ENCODE assay signal across 11 cellular contexts in genomic region chr19:39144487-39145071, GRCh38. TPM values are rescaled to one million over a fixed set of nuclear protein-coding genes. Genes with fewer than 3 reads are reported as not detected.
DNase-seq lines count a peak whose midpoint lies in the region; ATAC-seq and TF ChIP-seq lines count a peak whose summit lies in the region.
"Had no signal": no experiment of that assay in that cellular context is flagged by ENCODE, and none has a peak within 500 bp of the region (broad histone marks: within the 10 kb centered on the region; RNA-seq: fewer than 3 reads in every experiment).

No MANE protein-coding gene starts in this region.

- in situ Hi-C loops in gastrocnemius medialis (cut with MboI; ENCODE audit: low sequenced_read_pairs in 4 of 4) = no loop called here

- no peak overlapping the region for H3T11ph ChIP-seq in H9 (ENCODE audit: low read length)

- DNase-seq in H9 = no peak
- DNase-seq in prostate gland (ENCODE audit: low spot score) = peak; percentile 67
- no peak for DNase-seq in NCI-H226
- no peak for DNase-seq in gastrocnemius medialis
- DNase-seq: DMS153, NCI-H1417 treated with DMSO at 0.1 percent for 48 hours, T-cell had no signal

- H3K23ac ChIP-seq in H9 (ENCODE audit: insufficient read length, low read depth, low read length) = no peak overlapping the region

- no peaks in the 10 kb centered on the region for H3K23me2 ChIP-seq in H9 (ENCODE audit: insufficient read length, low read depth, low read length, poor library complexity, severe bottlenecking)

- no peaks in the 10 kb centered on the region for H3K27me3 ChIP-seq in H9 (ENCODE audit: insufficient read depth, low read length)
- no peaks in the 10 kb centered on the region for H3K27me3 ChIP-seq in iPS-20b (ENCODE audit: insufficient read depth, low read length)
- H3K27me3 ChIP-seq in prostate gland (replicated peaks; ENCODE audit: insufficient read depth) = no peaks in the 10 kb centered on the region
- no peaks in the 10 kb centered on the region for H3K27me3 ChIP-seq in gastrocnemius medialis

- peaks cover 2% of the 10 kb centered on the region for H4K20me1 ChIP-seq in H9 (ENCODE audit: control insufficient read depth, insufficient read depth, insufficient read length)

- no peaks in the 10 kb centered on the region for H3K9me3 ChIP-seq in H9 (ENCODE audit: control insufficient read depth, low read depth, low read length)
- H3K9me3 ChIP-seq in iPS-20b (ENCODE audit: insufficient read depth, low read depth, low read length) = no peaks in the 10 kb centered on the region
- H3K9me3 ChIP-seq in prostate gland = no peaks in the 10 kb centered on the region
- H3K9me3 ChIP-seq in gastrocnemius medialis = no peaks in the 10 kb centered on the region

- H3K4me1 Mint-ChIP-seq in H9 (peaks cover 62 to 76% of the 10 kb centered on the region in 2 experiments), brain (peaks cover 51% of the 10 kb centered on the region)

- TF ChIP-seq POLR2A in prostate gland (IDR thresholded peaks at IDR 0.05) (no peak), gastrocnemius medialis (IDR thresholded peaks at IDR 0.05) (no peak)

- H3K9me3 Mint-ChIP-seq in H9 (peaks cover 7 to 9% of the 10 kb centered on the region in 2 experiments; a peak in 4 of 5 replicates), brain (peaks cover 0 to 12% (median 3%) of the 10 kb centered on the region in 5 experiments)
- H3K9me3 Mint-ChIP-seq: T-cell had no signal

- ATAC-seq in activated CD4-positive, CD25-positive, alpha-beta regulatory T cell treated with anti-CD3 and anti-CD28 coated beads, Interleukin-2, amount 50 U/mL, for 24 hours = no peak
- ATAC-seq in gastrocnemius medialis = no peak
- no peak for ATAC-seq in GM19351 (IDR thresholded peaks at IDR 0.05; ENCODE audit: unreplicated experiment)

- H4K5ac ChIP-seq in H9 (ENCODE audit: insufficient read length, low read depth, low read length) = no peak overlapping the region

- peak overlapping the region in 1 of 2 experiments; percentile 35; a peak in 3 of 5 replicates for H3K4me3 Mint-ChIP-seq in H9
- peak overlapping the region in 4 of 5 experiments; percentile 60 to 73 (median 68) for H3K4me3 Mint-ChIP-seq in brain
- H3K4me3 Mint-ChIP-seq: T-cell had no signal

- H3K4me1 ChIP-seq in H9 (ENCODE audit: insufficient read depth, low read length) (peaks cover 27% of the 10 kb centered on the region), iPS-20b (ENCODE audit: insufficient read depth, low read length) (peaks cover 41% of the 10 kb centered on the region), prostate gland (replicated peaks) (peaks cover 26% of the 10 kb centered on the region), gastrocnemius medialis (peaks cover 0 to 5% of the 10 kb centered on the region in 2 donors)

- no peak overlapping the region for H3K4ac ChIP-seq in H9 (ENCODE audit: low read depth, low read length)

- H3K9ac ChIP-seq in H9 (ENCODE audit: extremely low read depth, insufficient read length, low read length) (no peak overlapping the region), iPS-20b (ENCODE audit: low read depth, low read length) (peak overlapping the region; percentile 16; the same call in 1 of the 2 replicates)

- no peak overlapping the region for H3K56ac ChIP-seq in H9 (ENCODE audit: insufficient read length, low read depth, low read length)

- intact Hi-C loops in prostate gland (cut with DNase I) = no loop called here
- intact Hi-C loops in gastrocnemius medialis (cut with DNase I; ENCODE audit: low total_unique reads) = no loop called here

- H3K4me3 ChIP-seq in iPS-20b (ENCODE audit: low read length) (no peak overlapping the region), prostate gland (peak overlapping the region in 1 of 2 donors; percentile 2), gastrocnemius medialis (no peak overlapping the region)

- no peak overlapping the region for H4K91ac ChIP-seq in H9 (ENCODE audit: insufficient read length, low read depth, low read length)

- peaks cover 2% of the 10 kb centered on the region; the same call in 1 of the 2 replicates for H3K79me2 ChIP-seq in H9 (ENCODE audit: insufficient read depth, low read length)

- H3K36me3 Mint-ChIP-seq in H9 (ENCODE audit: insufficient read depth in 1 of 3, low read depth in 3 of 3) (peaks cover 6 to 13% (median 6%) of the 10 kb centered on the region in 3 experiments; a peak in 4 of 7 replicates), brain (peaks cover 30% of the 10 kb centered on the region)

- H3K27ac Mint-ChIP-seq in H9 = peak overlapping the region in 2 of 3 experiments; percentile 86 to 89; a peak in 5 of 7 replicates
- H3K27ac Mint-ChIP-seq in brain = peak overlapping the region; percentile 29 to 94 (median 80)
- H3K27ac Mint-ChIP-seq: T-cell had no signal

- no peak overlapping the region for H3K27ac ChIP-seq in H9 (ENCODE audit: insufficient read length, low read depth, low read length)
- H3K27ac ChIP-seq in iPS-20b (ENCODE audit: low read length) = no peak overlapping the region
- peak overlapping the region; percentile 80 to 88 for H3K27ac ChIP-seq in prostate gland
- H3K27ac ChIP-seq in gastrocnemius medialis = no peak overlapping the region

- no peak overlapping the region for H2BK15ac ChIP-seq in H9 (ENCODE audit: low read depth, low read length)

- no peak overlapping the region for H2AK5ac ChIP-seq in H9 (ENCODE audit: insufficient read length, low read length)

- H2BK20ac ChIP-seq in H9 (ENCODE audit: low read depth, low read length, poor library complexity, severe bottlenecking) = no peak overlapping the region

- H3K27me3 Mint-ChIP-seq in H9 (ENCODE audit: low read depth) (no peaks in the 10 kb centered on the region), brain (peaks cover 6% of the 10 kb centered on the region)
- H3K27me3 Mint-ChIP-seq: T-cell had no signal

- WGBS in H9 (ENCODE audit: extremely low coverage, insufficient read length, low lambda C conversion rate) = no CpG with 5 or more reads among the region's 6 CpGs
- WGBS in prostate gland = 10% methylated on average over 6 of the region's 6 CpGs

- H3K14ac ChIP-seq in H9 (ENCODE audit: insufficient read depth, low read length) = peak overlapping the region; percentile 70

- H3K79me1 ChIP-seq in H9 (ENCODE audit: insufficient read depth, low read depth, low read length, poor library complexity, severe bottlenecking) = no peaks in the 10 kb centered on the region

- no peak overlapping the region for H3K4me2 ChIP-seq in H9 (ENCODE audit: insufficient read depth, insufficient read length, low read length)

- no peak overlapping the region for H2BK120ac ChIP-seq in H9 (ENCODE audit: low read depth, low read length, poor library complexity, severe bottlenecking)

- H3K36me3 ChIP-seq in iPS-20b (ENCODE audit: insufficient read depth, low read depth, low read length) (no peaks in the 10 kb centered on the region), prostate gland (no peaks in the 10 kb centered on the region), gastrocnemius medialis (no peaks in the 10 kb centered on the region)

- TF ChIP-seq CTCF in H9 (conservative IDR thresholded peaks at IDR 0.05) = no peak
- TF ChIP-seq CTCF in brain (conservative IDR thresholded peaks at IDR 0.05) = no peak
- TF ChIP-seq CTCF in prostate gland (IDR thresholded peaks at IDR 0.05) = no peak
- no peak for TF ChIP-seq CTCF in gastrocnemius medialis (IDR thresholded peaks at IDR 0.05 in 4 of 5, conservative IDR thresholded peaks at IDR 0.05 in 1 of 5)

- no peak overlapping the region for H2BK12ac ChIP-seq in H9 (ENCODE audit: insufficient read length, low read depth, low read length)

- no peak overlapping the region for H2BK5ac ChIP-seq in H9 (ENCODE audit: insufficient read length, low read length)

- H4K8ac ChIP-seq in H9 (replicated peaks; ENCODE audit: insufficient read length, low read depth, low read length) = no peak overlapping the region

- H2AFZ ChIP-seq in H9 (ENCODE audit: low read length) = no peak overlapping the region

- H3K18ac ChIP-seq in H9 (ENCODE audit: insufficient read length, low read depth, low read length) = peak overlapping the region; percentile 53

RNA-seq across cellular contexts. Expression of gene PAK4, which starts 19.0 kb away (rescaled TPM):
- total RNA-seq in H9 (2021) = 62.6 and 63.1 TPM in 2 replicates
- 90.2 TPM for polyA plus RNA-seq in brain (ENCODE audit: insufficient read depth, low read depth, low replicate concordance)
- total RNA-seq in prostate gland = 100 to 1,000 TPM; 111 to 123 TPM
- 10 to 100 TPM in 1 of 4 donors, 1 to 10 TPM in 3; 4.7 to 11.7 (median 8.3) TPM for total RNA-seq in gastrocnemius medialis

RNA-seq across cellular contexts. Expression of gene NCCRP1, which starts 52.2 kb away (rescaled TPM):
- 1.9 and 2.7 TPM in 2 replicates for total RNA-seq in H9 (2021)
- polyA plus RNA-seq in brain (ENCODE audit: insufficient read depth, low read depth, low replicate concordance) = not detected
- total RNA-seq in prostate gland = 1 to 10 TPM; 1.4 to 2.7 TPM
- total RNA-seq in gastrocnemius medialis = not detected

RNA-seq across cellular contexts. Expression of gene SYCN, which starts 59.5 kb away (rescaled TPM):
- not detected in 2 replicates for total RNA-seq in H9 (2021)
- polyA plus RNA-seq in brain (ENCODE audit: insufficient read depth, low read depth, low replicate concordance) = not detected
- total RNA-seq in prostate gland = 100 to 1,000 TPM in 1 of 2 donors, not detected in 1; 165 TPM
- not detected for total RNA-seq in gastrocnemius medialis

Comparison
In these comparisons a context has a peak if more than half of its experiments do, and no peak if none do; other contexts are left out.
1. H3K27ac ChIP-seq: peak in prostate gland (2 of 2); none in H9 (single experiment), iPS-20b (single experiment) and gastrocnemius medialis (0 of 4).